ENCODE assay signal across 8 cellular contexts in the genomic region with DNA sequence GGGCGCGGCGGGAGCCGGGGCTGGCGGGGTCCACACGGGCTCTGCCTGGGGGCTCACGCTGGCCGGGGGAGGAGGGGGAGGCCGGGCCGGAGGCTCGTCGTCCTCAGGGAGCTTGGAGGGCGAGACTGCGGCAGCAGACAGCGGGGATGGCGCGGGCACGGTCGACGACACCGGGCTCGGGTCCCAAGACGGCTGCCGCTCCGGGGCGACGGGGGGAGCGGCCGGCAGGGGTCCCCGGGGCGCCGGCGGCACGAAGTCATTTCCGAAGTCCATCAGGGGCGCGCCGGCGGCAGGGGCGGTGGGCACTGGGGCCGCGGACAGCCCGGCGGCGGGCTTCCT. TPM values are rescaled to one million over a fixed set of nuclear protein-coding genes. Genes with fewer than 3 reads are reported as not detected.
DNase-seq lines count a peak whose midpoint lies in the region; ATAC-seq and TF ChIP-seq lines count a peak whose summit lies in the region.

No MANE protein-coding gene starts in this region.

- DNase-seq in HL-60 (ENCODE audit: low read depth in 1 of 2, low spot score in 1 of 2) (no peak), MCF 10A (ENCODE audit: unreplicated experiment) (no peak), NCI-H69 (lab: John Stamatoyannopoulos, UW) (no peak), kidney tubule cell (ENCODE audit: low spot score) (no peak)

- peak overlapping the region; percentile 92 for H3K27ac ChIP-seq in HL-60 (replicated peaks)
- H3K27ac ChIP-seq in mesodermal cell (ENCODE audit: low read depth, low read length, severe bottlenecking) = peak overlapping the region; percentile 99

- CTCF ChIA-PET in MCF 10A (lab: Yijun Ruan, JAX) = interaction anchor here (0.6 to 6.7 kb wide), 15 partner anchors 24 to 281 kb away, joined by 3 to 100 read pairs (median 4); no protein-coding TSS in a partner anchor

- no peaks in the 10 kb centered on the region for H3K9me3 Mint-ChIP-seq in MCF 10A (ENCODE audit: unreplicated experiment)

- H3K27ac Mint-ChIP-seq in MCF 10A (ENCODE audit: low read depth, unreplicated experiment) = peak overlapping the region; percentile 99

- no peaks in the 10 kb centered on the region for H3K9me3 ChIP-seq in mesodermal cell (ENCODE audit: control insufficient read depth, low read length)

- no peaks in the 10 kb centered on the region for H3K27me3 ChIP-seq in HL-60 (ENCODE audit: insufficient read depth, poor library complexity, severe bottlenecking)

- H3K36me3 ChIP-seq in mesodermal cell (ENCODE audit: control insufficient read depth, insufficient read depth, low read length) = peaks cover 14% of the 10 kb centered on the region

- H3K27me3 Mint-ChIP-seq in MCF 10A (ENCODE audit: insufficient read depth, unreplicated experiment) = no peaks in the 10 kb centered on the region

- intact Hi-C loops in MCF 10A (cut with micrococcal nuclease) = loop anchor here (1.0 to 2.0 kb wide), 5 partner anchors 35 to 150 kb away; no protein-coding TSS in a partner anchor

- H3K36me3 Mint-ChIP-seq in MCF 10A (ENCODE audit: insufficient read depth, unreplicated experiment) = peaks cover 21% of the 10 kb centered on the region

- H3K4me3 Mint-ChIP-seq in MCF 10A (ENCODE audit: unreplicated experiment) = peak overlapping the region; percentile 94

- H3K4me3 ChIP-seq in GM08714 (ENCODE audit: low read length) = peak overlapping the region; percentile 89
- H3K4me3 ChIP-seq in HL-60 (replicated peaks; ENCODE audit: insufficient read depth, low read length) = peak overlapping the region; percentile 69
- H3K4me3 ChIP-seq in mesodermal cell (ENCODE audit: extremely low read depth, insufficient read depth, low read length, poor library complexity, severe bottlenecking) = peak overlapping the region; percentile 96

- H3K4me1 ChIP-seq in mesodermal cell (ENCODE audit: control insufficient read depth, insufficient read depth, low read length, poor library complexity, severe bottlenecking) = peaks cover 16% of the 10 kb centered on the region

- ATAC-seq in GM21390 (IDR thresholded peaks at IDR 0.05; ENCODE audit: unreplicated experiment) = no peak
- ATAC-seq in GM18858 (IDR thresholded peaks at IDR 0.05; ENCODE audit: unreplicated experiment) = no peak

- POLR2A ChIA-PET in MCF 10A (lab: Yijun Ruan, JAX) = interaction anchor here (0.7 to 6.1 kb wide), 27 partner anchors 9 to 491 kb away, joined by 3 to 289 read pairs (median 9); partner anchors contain the start of genes CLHC1, EML6 and RPS27A

- TF ChIP-seq CTCF in HL-60 (IDR thresholded peaks at IDR 0.05; ENCODE audit: insufficient read depth, low read length) (no peak), MCF 10A (IDR thresholded peaks at IDR 0.05; ENCODE audit: unreplicated experiment) (no peak)

- H3K4me1 Mint-ChIP-seq in MCF 10A (ENCODE audit: insufficient read depth, unreplicated experiment) = peaks cover 28% of the 10 kb centered on the region

- BruUV-seq in MCF 10A (replicated peaks; lab: Mats Ljungman, UMichigan) = no TSS peak

- WGBS in mesodermal cell (ENCODE audit: insufficient coverage in 2 of 2), 2 experiments = 0% methylated on average over 29 to 34 of the region's 45 CpGs

RNA-seq across cellular contexts. Expression of gene RTN4, which starts 0.5 kb away (rescaled TPM):
- total RNA-seq in MCF 10A (2022) = 389 and 391 TPM in 2 replicates
- polyA plus RNA-seq in mesodermal cell (2013, experiment 1 of 2) = 304 TPM
- 314 TPM for polyA plus RNA-seq in mesodermal cell (2013, experiment 2 of 2)
